ENCODE assay signal across 1 cellular context in genomic region chr6:48626421-48626820, GRCh38.
TF ChIP-seq lines count a peak whose summit lies in the region.

No MANE protein-coding gene starts in this region.

TF ChIP-seq in GM23338, 12 proteins besides CTCF, POLR2A, EP300 and RAD21 (continued from another document):
- TF ChIP-seq ZNF462 (CRISPR knock-in tag; IDR thresholded peaks at IDR 0.05) (no peak), ZNF331 (CRISPR knock-in tag; IDR thresholded peaks at IDR 0.05; ENCODE audit: low read depth) (no peak), ETS1 (IDR thresholded peaks at IDR 0.05) (no peak), ZNF114 (CRISPR knock-in tag; IDR thresholded peaks at IDR 0.05) (no peak), STAT1 (IDR thresholded peaks at IDR 0.05; ENCODE audit: unreplicated experiment) (no peak), POLR2AphosphoS5 (IDR thresholded peaks at IDR 0.05; ENCODE audit: low read depth) (no peak), JUNB (IDR thresholded peaks at IDR 0.05; ENCODE audit: unreplicated experiment) (no peak), REST (IDR thresholded peaks at IDR 0.05; ENCODE audit: unreplicated experiment) (no peak), EZH2 (IDR thresholded peaks at IDR 0.05; ENCODE audit: low read depth, unreplicated experiment) (no peak), NANOG (IDR thresholded peaks at IDR 0.05; ENCODE audit: borderline replicate concordance) (no peak)
TF ChIP-seq in GM23338: peak in this region for 0.
